Comparison of ENCODE assay signal across 17 cellular contexts in genomic region chr7:148763622-148764021, GRCh38.
DNase-seq lines count a peak whose midpoint lies in the region; ATAC-seq and TF ChIP-seq lines count a peak whose summit lies in the region.
"Had no signal": no experiment of that assay in that cellular context is flagged by ENCODE, and none has a peak within 500 bp of the region (broad histone marks: within the 10 kb centered on the region; RNA-seq: fewer than 3 reads in every experiment).

No MANE protein-coding gene starts in this region.

- peaks cover 25% of the 10 kb centered on the region for H3K79me1 ChIP-seq in mesenchymal stem cell (replicated peaks; ENCODE audit: low read length, poor library complexity, severe bottlenecking)

- no peak overlapping the region for H3K14ac ChIP-seq in mesenchymal stem cell (ENCODE audit: low read length in 2 of 2)

- intact Hi-C loops in CD8-positive, alpha-beta T cell (cut with DNase I, micrococcal nuclease) = loop anchor here in 1 of 2 experiments (10.0 kb wide), 1 partner anchor 71 kb away; no protein-coding TSS in a partner anchor

- H3K9me3 ChIP-seq in CD8-positive, alpha-beta T cell (ENCODE audit: low read length) = no peaks in the 10 kb centered on the region
- H3K9me3 ChIP-seq in mesenchymal stem cell (ENCODE audit: control insufficient read depth, low read length) = no peaks in the 10 kb centered on the region
- H3K9me3 ChIP-seq: BLaER1, HAP-1, Peyer's patch had no signal

- H3K4me3 ChIP-seq in CD8-positive, alpha-beta T cell (ENCODE audit: low read depth, low read length) = no peak overlapping the region
- H3K4me3 ChIP-seq in mesenchymal stem cell (ENCODE audit: insufficient read depth in 1 of 2, low read depth in 1 of 2, low read length in 2 of 2) = no peak overlapping the region
- H3K4me3 ChIP-seq: BLaER1, HAP-1, K562, Peyer's patch had no signal

- no peak overlapping the region for H3K4ac ChIP-seq in mesenchymal stem cell (ENCODE audit: low read depth in 1 of 2, low read length in 2 of 2)

- ATAC-seq in CD8-positive, alpha-beta T cell = no peak
- ATAC-seq in central memory CD8-positive, alpha-beta T cell (replicated peaks; ENCODE audit: extremely low read depth, poor library complexity, severe bottlenecking) = no peak
- ATAC-seq in HG02642 (IDR thresholded peaks at IDR 0.05; ENCODE audit: poor library complexity, unreplicated experiment) = no peak
- ATAC-seq: K562, Right ventricle myocardium inferior had no signal

- H4K91ac ChIP-seq in mesenchymal stem cell (ENCODE audit: low read length) = no peak overlapping the region

- no peaks in the 10 kb centered on the region for H3K9me3 Mint-ChIP-seq in CD8-positive, alpha-beta T cell
- H3K9me3 Mint-ChIP-seq in central memory CD8-positive, alpha-beta T cell = no peaks in the 10 kb centered on the region

- no peak overlapping the region for H4K8ac ChIP-seq in mesenchymal stem cell (ENCODE audit: low read length)

- no peak overlapping the region for H3K18ac ChIP-seq in mesenchymal stem cell (ENCODE audit: low read depth in 1 of 2, low read length in 2 of 2)

- no peak overlapping the region for H3K9ac ChIP-seq in mesenchymal stem cell (ENCODE audit: low read length)
- H3K9ac ChIP-seq: BLaER1 had no signal

- H3K4me1 Mint-ChIP-seq in CD8-positive, alpha-beta T cell (ENCODE audit: low read depth) = peaks cover 3% of the 10 kb centered on the region
- no peaks in the 10 kb centered on the region for H3K4me1 Mint-ChIP-seq in central memory CD8-positive, alpha-beta T cell

- H2AFZ ChIP-seq in mesenchymal stem cell (ENCODE audit: low read depth, low read length) = no peak overlapping the region

- no peak overlapping the region for H2BK15ac ChIP-seq in mesenchymal stem cell (ENCODE audit: low read depth, poor library complexity, severe bottlenecking)

- POLR2A ChIA-PET in CD8-positive, alpha-beta T cell (lab: Charles Lee) = interaction anchor here (0.6 kb wide), 1 partner anchor 40 kb away, joined by 3 read pairs; no protein-coding TSS in a partner anchor

- H3K27me3 Mint-ChIP-seq in CD8-positive, alpha-beta T cell (ENCODE audit: low read depth) = no peaks in the 10 kb centered on the region
- no peaks in the 10 kb centered on the region for H3K27me3 Mint-ChIP-seq in central memory CD8-positive, alpha-beta T cell

- no peaks in the 10 kb centered on the region for H3K4me1 ChIP-seq in CD8-positive, alpha-beta T cell (ENCODE audit: insufficient read depth, low read length)
- H3K4me1 ChIP-seq in mesenchymal stem cell (ENCODE audit: control insufficient read depth, insufficient read depth, low read depth, low read length) = no peaks in the 10 kb centered on the region
- H3K4me1 ChIP-seq: BLaER1, HAP-1, Peyer's patch had no signal

- H3K4me3 Mint-ChIP-seq in CD8-positive, alpha-beta T cell = no peak overlapping the region
- no peak overlapping the region for H3K4me3 Mint-ChIP-seq in central memory CD8-positive, alpha-beta T cell

- H3K27ac Mint-ChIP-seq in CD8-positive, alpha-beta T cell = peak overlapping the region; percentile 72
- peak overlapping the region; percentile 16 for H3K27ac Mint-ChIP-seq in central memory CD8-positive, alpha-beta T cell (ENCODE audit: low read depth)

- CTCF ChIA-PET in CD8-positive, alpha-beta T cell (lab: Charles Lee) = no interaction called here

- H2BK120ac ChIP-seq in mesenchymal stem cell (ENCODE audit: low read depth, low read length) = no peak overlapping the region

- H2BK5ac ChIP-seq in mesenchymal stem cell (ENCODE audit: low read depth, low read length, poor library complexity, severe bottlenecking) = no peak overlapping the region

- no peak overlapping the region for H3K27ac ChIP-seq in CD8-positive, alpha-beta T cell (ENCODE audit: low read depth, low read length)
- H3K27ac ChIP-seq in mesenchymal stem cell (ENCODE audit: low read length, poor library complexity, severe bottlenecking) = no peak overlapping the region
- H3K27ac ChIP-seq: BLaER1, Peyer's patch had no signal

- H3K27me3 ChIP-seq in CD8-positive, alpha-beta T cell (ENCODE audit: insufficient read depth, low read length) = no peaks in the 10 kb centered on the region
- no peaks in the 10 kb centered on the region for H3K27me3 ChIP-seq in mesenchymal stem cell (ENCODE audit: control insufficient read depth in 1 of 2, insufficient read depth in 1 of 2, low read length in 2 of 2)
- H3K27me3 ChIP-seq: BLaER1, Peyer's patch had no signal

- H2AK5ac ChIP-seq in mesenchymal stem cell (ENCODE audit: low read length, severe bottlenecking) = no peak overlapping the region

- DNase-seq in CD8-positive, alpha-beta T cell = no peak
- DNase-seq in HCEC 1CT (peak; percentile 13), mesenchymal stem cell (peak; percentile 76), 8988T (no peak), activated T-cell treated with anti-CD3 and anti-CD28 coated beads for 4 hours (no peak)
- no peak for DNase-seq in central memory CD8-positive, alpha-beta T cell (ENCODE audit: low spot score in 2 of 2)
- DNase-seq: DND-41, NCI-H1436, NCI-H2081, NCI-H510A treated with DMSO at 0.1 percent for 48 hours, Peyer's patch, T-helper 1 cell had no signal

- peaks cover 19% of the 10 kb centered on the region for H3K36me3 ChIP-seq in CD8-positive, alpha-beta T cell (ENCODE audit: insufficient read depth, low read length)
- H3K36me3 ChIP-seq in mesenchymal stem cell (ENCODE audit: control insufficient read depth in 1 of 2, insufficient read depth in 2 of 2, low read depth in 1 of 2, low read length in 2 of 2) = peaks cover 9 to 89% of the 10 kb centered on the region in 2 experiments

- no peak for TF ChIP-seq CTCF in CD8-positive, alpha-beta T cell (IDR thresholded peaks at IDR 0.05)

- H2BK12ac ChIP-seq in mesenchymal stem cell (ENCODE audit: low read length in 2 of 2) = no peak overlapping the region

- no peak overlapping the region for H3K23ac ChIP-seq in mesenchymal stem cell (ENCODE audit: low read length in 2 of 2)

- H3K36me3 Mint-ChIP-seq in CD8-positive, alpha-beta T cell = peaks cover 68% of the 10 kb centered on the region
- peaks cover 34% of the 10 kb centered on the region for H3K36me3 Mint-ChIP-seq in central memory CD8-positive, alpha-beta T cell (ENCODE audit: insufficient read depth)

- H3K4me2 ChIP-seq in mesenchymal stem cell (ENCODE audit: low read length, poor library complexity, severe bottlenecking) = no peak overlapping the region
- H3K4me2 ChIP-seq: BLaER1 had no signal

Comparison
In these comparisons a context has a peak if more than half of its experiments do, and no peak if none do; other contexts are left out.
1. DNase-seq: peak in HCEC 1CT (single experiment) and mesenchymal stem cell (single experiment); none in CD8-positive, alpha-beta T cell (0 of 7), central memory CD8-positive, alpha-beta T cell (0 of 2), 8988T (single experiment) and activated T-cell treated with anti-CD3 and anti-CD28 coated beads for 4 hours (single experiment).